In the genomic region with DNA sequence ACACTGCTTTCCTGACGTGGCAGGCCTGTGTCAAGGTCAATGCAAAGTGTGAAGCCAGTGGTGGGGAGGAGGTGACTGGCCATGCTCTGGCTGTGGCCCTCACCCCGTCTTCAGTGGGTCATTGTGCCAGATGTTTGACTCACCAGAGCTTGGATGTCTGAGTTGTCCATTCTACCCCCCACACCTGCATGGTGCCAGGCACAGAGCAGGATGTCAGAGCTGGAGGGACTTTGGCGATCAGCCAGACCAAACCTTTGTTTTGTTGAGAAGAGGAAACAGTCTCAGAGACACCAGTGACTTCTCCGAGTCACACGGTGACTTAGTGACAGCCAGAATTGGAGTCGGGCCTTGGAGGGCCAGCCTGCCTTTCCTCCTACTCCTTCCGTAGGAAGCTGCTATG, we compare ENCODE assay signal across 12 cellular contexts. TPM values are rescaled to one million over a fixed set of nuclear protein-coding genes. Genes with fewer than 3 reads are reported as not detected.
A peak's percentile ranks its signal among the peaks of the same experiment; 100 is the strongest.
DNase-seq lines count a peak whose midpoint lies in the region; ATAC-seq, FAIRE-seq and TF ChIP-seq lines count a peak whose summit lies in the region.
"Had no signal": no experiment of that assay in that cellular context is flagged by ENCODE, and none has a peak within 500 bp of the region (broad histone marks: within the 10 kb centered on the region; RNA-seq: fewer than 3 reads in every experiment).

No MANE protein-coding gene starts in this region.

- peaks cover 25% of the 10 kb centered on the region for H3F3A ChIP-seq in neural progenitor cell (ENCODE audit: low read depth)

- H3K27me3 ChIP-seq in MG63 (no peaks in the 10 kb centered on the region), astrocyte (ENCODE audit: insufficient read depth, low read length) (no peaks in the 10 kb centered on the region), prostate gland (replicated peaks; ENCODE audit: insufficient read depth) (no peaks in the 10 kb centered on the region), neural progenitor cell (no peaks in the 10 kb centered on the region)

- H4K20me1 ChIP-seq in astrocyte (ENCODE audit: insufficient read depth, low read length) (peaks cover 27% of the 10 kb centered on the region), neural progenitor cell (ENCODE audit: low read depth) (peaks cover 13% of the 10 kb centered on the region)

- intact Hi-C loops in activated CD4-positive, alpha-beta T cell treated with anti-CD3 and anti-CD28 coated beads for 36 hours (cut with DNase I, micrococcal nuclease) = no loop called here
- intact Hi-C loops in prostate gland (cut with DNase I) = no loop called here

- WGBS in prostate gland = 28% methylated on average over 7 of the region's 7 CpGs

- peaks cover 4% of the 10 kb centered on the region for H3K9me3 Mint-ChIP-seq in activated CD4-positive, alpha-beta T cell treated with anti-CD3 and anti-CD28 coated beads for 36 hours (ENCODE audit: low read depth)
- H3K9me3 Mint-ChIP-seq in astrocyte (ENCODE audit: unreplicated experiment) (peaks cover 7% of the 10 kb centered on the region), neural progenitor cell (peaks cover 13% of the 10 kb centered on the region)

- H3K4me1 Mint-ChIP-seq in activated CD4-positive, alpha-beta T cell treated with anti-CD3 and anti-CD28 coated beads for 36 hours = peaks cover 9% of the 10 kb centered on the region
- peaks cover 13% of the 10 kb centered on the region for H3K4me1 Mint-ChIP-seq in astrocyte (ENCODE audit: low read depth, unreplicated experiment)
- H3K4me1 Mint-ChIP-seq in neural progenitor cell = peaks cover 31% of the 10 kb centered on the region

- H3K79me2 ChIP-seq in astrocyte (ENCODE audit: insufficient read depth, low read length) (peaks cover 10% of the 10 kb centered on the region), neural progenitor cell (ENCODE audit: low read depth) (peaks cover 5% of the 10 kb centered on the region)

- H3K36me3 ChIP-seq in MG63 = peaks cover 77% of the 10 kb centered on the region
- no peaks in the 10 kb centered on the region for H3K36me3 ChIP-seq in astrocyte (ENCODE audit: insufficient read depth, low read length)
- H3K36me3 ChIP-seq in prostate gland = no peaks in the 10 kb centered on the region
- no peaks in the 10 kb centered on the region for H3K36me3 ChIP-seq in neural progenitor cell

- peak; percentile 33 for ATAC-seq in activated CD4-positive, alpha-beta T cell treated with anti-CD3 and anti-CD28 coated beads for 36 hours
- no peak for ATAC-seq in GM19395 (IDR thresholded peaks at IDR 0.05; ENCODE audit: unreplicated experiment)

- peaks cover 39% of the 10 kb centered on the region for H3K4me1 ChIP-seq in astrocyte (ENCODE audit: insufficient read depth, low read length)
- peaks cover 13% of the 10 kb centered on the region for H3K4me1 ChIP-seq in prostate gland (replicated peaks)
- peaks cover 38% of the 10 kb centered on the region for H3K4me1 ChIP-seq in neural progenitor cell

- no peak overlapping the region for H3K4me3 Mint-ChIP-seq in activated CD4-positive, alpha-beta T cell treated with anti-CD3 and anti-CD28 coated beads for 36 hours
- H3K4me3 Mint-ChIP-seq in astrocyte (ENCODE audit: unreplicated experiment) = no peak overlapping the region
- H3K4me3 Mint-ChIP-seq in neural progenitor cell = no peak overlapping the region
- H3K4me3 Mint-ChIP-seq: activated naive CD8-positive, alpha-beta T cell had no signal

- POLR2A ChIA-PET in activated CD4-positive, alpha-beta T cell treated with anti-CD3 and anti-CD28 coated beads for 36 hours (lab: Charles Lee) = no interaction called here

- H3K9ac ChIP-seq in astrocyte (ENCODE audit: low read length) (no peak overlapping the region), neural progenitor cell (no peak overlapping the region)

- no peak for FAIRE-seq in astrocyte (lab: Jason Lieb, UNC)

- H3K4me2 ChIP-seq in astrocyte (ENCODE audit: low read length) (peak overlapping the region; percentile 10), neural progenitor cell (no peak overlapping the region)

- H3K27ac Mint-ChIP-seq in activated CD4-positive, alpha-beta T cell treated with anti-CD3 and anti-CD28 coated beads for 36 hours = peak overlapping the region; percentile 25
- no peak overlapping the region for H3K27ac Mint-ChIP-seq in astrocyte (ENCODE audit: unreplicated experiment)
- H3K27ac Mint-ChIP-seq in neural progenitor cell = no peak overlapping the region
- H3K27ac Mint-ChIP-seq: activated naive CD8-positive, alpha-beta T cell; CD8-positive, alpha-beta memory T cell had no signal

- no peak for TF ChIP-seq POLR2A in prostate gland (IDR thresholded peaks at IDR 0.05)

- H3K27me3 Mint-ChIP-seq in activated CD4-positive, alpha-beta T cell treated with anti-CD3 and anti-CD28 coated beads for 36 hours = no peaks in the 10 kb centered on the region
- H3K27me3 Mint-ChIP-seq in astrocyte (ENCODE audit: low read depth, unreplicated experiment) = peaks cover 8% of the 10 kb centered on the region
- H3K27me3 Mint-ChIP-seq in neural progenitor cell (ENCODE audit: insufficient read depth, low read depth) = peaks cover 6% of the 10 kb centered on the region
- H3K27me3 Mint-ChIP-seq: activated naive CD8-positive, alpha-beta T cell had no signal

- H3K4me3 ChIP-seq in MG63 (no peak overlapping the region), astrocyte (ENCODE audit: insufficient read depth, low read depth, low read length) (no peak overlapping the region), prostate gland (no peak overlapping the region), neural progenitor cell (no peak overlapping the region)

- H2AFZ ChIP-seq in astrocyte (ENCODE audit: low read depth, low read length) (no peak overlapping the region), neural progenitor cell (replicated peaks) (no peak overlapping the region)

- CTCF ChIA-PET in activated CD4-positive, alpha-beta T cell treated with anti-CD3 and anti-CD28 coated beads for 36 hours (lab: Charles Lee) = interaction anchor here (0.6 to 0.7 kb wide), 4 partner anchors 22 to 389 kb away, joined by 3 read pairs; no protein-coding TSS in a partner anchor

- DNase-seq in activated CD4-positive, alpha-beta T cell treated with anti-CD3 and anti-CD28 coated beads for 36 hours = peak; percentile 24
- no peak for DNase-seq in activated CD4-positive, alpha-beta T cell treated with anti-CD3 and anti-CD28 coated beads, Interleukin-2, amount 50 U/mL, for 1 hour
- peak; percentile 58 for DNase-seq in MG63
- DNase-seq in astrocyte (ENCODE audit: low read depth) = no peak
- peak; percentile 49 for DNase-seq in prostate gland (ENCODE audit: low spot score)
- no peak for DNase-seq in neural progenitor cell (ENCODE audit: low spot score)
- no peak for DNase-seq in activated effector memory CD4-positive, alpha-beta T cell treated with Interleukin-2 at 50 U/mL for 16 hours
- DNase-seq: Karpas-422; stimulated activated CD4-positive, alpha-beta T cell treated with anti-CD3 and anti-CD28 coated beads, Interleukin-4, amount 100 ng/mL, for 24 hours had no signal

- TF ChIP-seq CTCF in astrocyte (IDR thresholded peaks at IDR 0.05; ENCODE audit: insufficient read depth, low read depth, low read length) (no peak), prostate gland (IDR thresholded peaks at IDR 0.05) (no peak), neural progenitor cell (IDR thresholded peaks at IDR 0.05) (no peak)

- peaks cover 4% of the 10 kb centered on the region for H3K36me3 Mint-ChIP-seq in activated CD4-positive, alpha-beta T cell treated with anti-CD3 and anti-CD28 coated beads for 36 hours (ENCODE audit: low read depth)
- H3K36me3 Mint-ChIP-seq in astrocyte (ENCODE audit: low read depth, unreplicated experiment) (peaks cover 10% of the 10 kb centered on the region), neural progenitor cell (peaks cover 22% of the 10 kb centered on the region)

- no peak overlapping the region for H3K27ac ChIP-seq in astrocyte (ENCODE audit: low read depth, low read length)
- H3K27ac ChIP-seq in prostate gland = no peak overlapping the region
- H3K27ac ChIP-seq in neural progenitor cell = no peak overlapping the region

- H3K9me3 ChIP-seq in MG63 (peaks cover 14% of the 10 kb centered on the region), astrocyte (ENCODE audit: insufficient read depth, low read depth, low read length) (peaks cover 3% of the 10 kb centered on the region), prostate gland (no peaks in the 10 kb centered on the region), neural progenitor cell (ENCODE audit: low read depth) (no peaks in the 10 kb centered on the region)

RNA-seq across cellular contexts. Expression of a gene that starts 49.5 kb away (rescaled TPM):
- under 1 TPM; 0.19 to 0.23 TPM for total RNA-seq in activated CD4-positive, alpha-beta T cell treated with anti-CD3 and anti-CD28 coated beads for 36 hours
- 34.3 and 37.8 TPM in 2 replicates for total RNA-seq in MG63 (2014; rRNA removed; shearing (Covaris generic); ENCODE audit: low replicate concordance)
- total RNA-seq in astrocyte = 2.7 and 4.0 TPM in 2 replicates
- 10 to 100 TPM; 14.8 to 51.2 TPM for total RNA-seq in prostate gland
- total RNA-seq in neural progenitor cell (ENCODE audit: low replicate concordance) = 3.4 and 9.4 TPM in 2 replicates

Comparison
In these comparisons a context has a peak if more than half of its experiments do, and no peak if none do; other contexts are left out.
1. DNase-seq: peak in activated CD4-positive, alpha-beta T cell treated with anti-CD3 and anti-CD28 coated beads for 36 hours (single experiment), MG63 (single experiment) and prostate gland (single experiment); none in activated CD4-positive, alpha-beta T cell treated with anti-CD3 and anti-CD28 coated beads, Interleukin-2, amount 50 U/mL, for 1 hour (single experiment), astrocyte (single experiment), neural progenitor cell (single experiment) and activated effector memory CD4-positive, alpha-beta T cell treated with Interleukin-2 at 50 U/mL for 16 hours (single experiment).